13 cellular contexts compared by ENCODE assay signal in the genomic region with DNA sequence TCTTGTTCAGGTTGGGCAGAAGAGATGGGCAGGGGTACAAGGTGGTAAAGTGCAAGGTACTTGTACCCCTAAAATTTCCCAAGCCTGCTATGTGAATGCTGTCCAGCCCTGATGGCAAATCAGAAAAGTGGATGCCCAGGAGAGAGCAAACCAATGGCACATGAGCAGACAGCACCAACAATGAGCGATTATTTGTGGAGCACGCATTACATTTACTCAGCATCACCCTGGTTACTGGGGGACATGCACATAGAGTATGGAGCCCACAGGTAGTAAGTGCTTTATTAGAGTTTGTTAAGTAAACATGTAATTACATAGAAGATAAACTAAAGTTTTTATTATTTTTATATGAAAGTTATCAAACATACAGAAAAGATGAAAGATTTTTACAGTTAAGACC.
A peak's percentile ranks its signal among the peaks of the same experiment; 100 is the strongest.
DNase-seq lines count a peak whose midpoint lies in the region; TF ChIP-seq lines count a peak whose summit lies in the region.
"Had no signal": no experiment of that assay in that cellular context is flagged by ENCODE, and none has a peak within 500 bp of the region (broad histone marks: within the 10 kb centered on the region; RNA-seq: fewer than 3 reads in every experiment).

No MANE protein-coding gene starts in this region.

- intact Hi-C loops in prostate gland (cut with DNase I): no loop called here

- peak; percentile 28 for DNase-seq in Ammon's horn (ENCODE audit: low spot score)
- peak; percentile 56 for DNase-seq in medulla oblongata (ENCODE audit: extremely low spot score)
- DNase-seq in prostate gland (ENCODE audit: low spot score): no peak
- no peak for DNase-seq in activated T-cell treated with anti-CD3 and anti-CD28 coated beads, Interleukin-2, amount 50 U/mL, for 48 hours
- no peak for DNase-seq in stimulated activated CD4-positive, alpha-beta T cell treated with anti-CD3 and anti-CD28 coated beads, Interleukin-4, amount 100 ng/mL, for 24 hours
- DNase-seq: Calu3; CD8-positive, alpha-beta T cell; GF-D8; H9 had no signal

- 71% methylated on average over 2 of the region's 2 CpGs for WGBS in prostate gland

- no peaks in the 10 kb centered on the region for H3K27me3 ChIP-seq in prostate gland (replicated peaks; ENCODE audit: insufficient read depth)
- H3K27me3 ChIP-seq: BLaER1 treated with 17β-estradiol and CSF1 and Interleukin-3, amounts not matched to agents 10 nM and 100 nM had no signal

- no peak for TF ChIP-seq POLR2A in prostate gland (IDR thresholded peaks at IDR 0.05)

- H3K9me3 ChIP-seq in prostate gland: no peaks in the 10 kb centered on the region

- H3K27ac ChIP-seq in cingulate gyrus (ENCODE audit: low read depth, low read length): peak overlapping the region; percentile 93
- peak overlapping the region; percentile 93 for H3K27ac ChIP-seq in temporal lobe (ENCODE audit: low read depth, low read length)
- H3K27ac ChIP-seq in prostate gland: no peak overlapping the region
- H3K27ac ChIP-seq: 22Rv1; BLaER1 treated with 17β-estradiol and CSF1 and Interleukin-3, amounts not matched to agents 10 nM and 100 nM had no signal

- H3K4me1 ChIP-seq in prostate gland (replicated peaks): no peaks in the 10 kb centered on the region

- no peak for TF ChIP-seq CTCF in prostate gland (IDR thresholded peaks at IDR 0.05)

- no peaks in the 10 kb centered on the region for H3K36me3 ChIP-seq in prostate gland
- H3K36me3 ChIP-seq: BLaER1 treated with 17β-estradiol and CSF1 and Interleukin-3, amounts not matched to agents 10 nM and 100 nM had no signal

- H3K4me3 ChIP-seq in prostate gland: no peak overlapping the region
- H3K4me3 ChIP-seq: BLaER1 treated with 17β-estradiol and CSF1 and Interleukin-3, amounts not matched to agents 10 nM and 100 nM had no signal

Comparison
In these comparisons a context has a peak if more than half of its experiments do, and no peak if none do; other contexts are left out.
1. DNase-seq: peak in Ammon's horn (single experiment) and medulla oblongata (single experiment); none in prostate gland (single experiment), activated T-cell treated with anti-CD3 and anti-CD28 coated beads, Interleukin-2, amount 50 U/mL, for 48 hours (0 of 2) and stimulated activated CD4-positive, alpha-beta T cell treated with anti-CD3 and anti-CD28 coated beads, Interleukin-4, amount 100 ng/mL, for 24 hours (single experiment).
2. H3K27ac ChIP-seq: peak in cingulate gyrus (single experiment) and temporal lobe (single experiment); none in prostate gland (0 of 2).